Comparison of ENCODE assay signal across 7 cellular contexts in the genomic region with DNA sequence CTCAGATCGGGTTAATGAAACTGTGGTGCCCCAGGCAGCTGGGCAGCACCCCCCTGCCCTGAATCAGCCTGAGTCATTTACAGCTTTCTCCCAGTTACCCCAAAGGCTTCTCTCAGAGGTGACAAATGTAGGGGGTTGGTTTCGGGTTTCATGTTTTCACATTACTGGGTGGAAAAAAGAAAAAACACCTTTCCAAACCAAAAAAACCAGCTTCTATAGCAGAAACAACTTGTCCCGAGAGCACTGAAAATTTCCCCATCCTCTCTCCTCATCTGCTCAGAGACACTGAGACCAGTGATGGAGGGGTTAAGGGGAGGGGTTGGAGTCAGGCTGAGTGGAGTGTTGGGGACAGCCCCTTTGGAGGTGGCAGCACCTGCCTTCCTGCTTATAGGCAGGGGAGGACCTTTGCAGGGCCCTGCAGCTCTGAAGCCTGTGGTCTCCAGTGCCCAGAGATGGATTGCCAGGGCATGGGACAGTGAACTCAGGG. TPM values are rescaled to one million over a fixed set of nuclear protein-coding genes. Genes with fewer than 3 reads are reported as not detected.
DNase-seq lines count a peak whose midpoint lies in the region; ATAC-seq and TF ChIP-seq lines count a peak whose summit lies in the region.

No MANE protein-coding gene starts in this region.

- H3K27ac Mint-ChIP-seq in endodermal cell, result no peak overlapping the region

- peak; percentile 61 for DNase-seq in H7
- peak; percentile 97 for DNase-seq in NCI-H510A (lab: John Stamatoyannopoulos, UW)
- peak; percentile 77 for DNase-seq in endodermal cell
- no peak for DNase-seq in left colon
- no peak for DNase-seq in colonic mucosa

- TF ChIP-seq CTCF in endodermal cell (conservative IDR thresholded peaks at IDR 0.05) (no peak), colonic mucosa (IDR thresholded peaks at IDR 0.05) (no peak)

- H3K36me3 Mint-ChIP-seq in endodermal cell (ENCODE audit: low read depth), result peaks cover 18% of the 10 kb centered on the region

- no peak overlapping the region for H3K4me3 Mint-ChIP-seq in endodermal cell

- H3K4me3 ChIP-seq in H7 (ENCODE audit: insufficient read depth, low read depth, low read length) (no peak overlapping the region), endodermal cell (ENCODE audit: low read length) (no peak overlapping the region), urinary bladder (ENCODE audit: low read depth, low read length) (no peak overlapping the region), colonic mucosa (no peak overlapping the region)

- no peaks in the 10 kb centered on the region for H3K9me3 ChIP-seq in endodermal cell (ENCODE audit: control insufficient read depth, low read length)
- no peaks in the 10 kb centered on the region for H3K9me3 ChIP-seq in colonic mucosa

- 71% methylated on average over 2 of the region's 3 CpGs; no CpG with 5 or more reads in 1 of the 2 experiments for WGBS in endodermal cell (ENCODE audit: insufficient coverage in 1 of 2, insufficient read length in 1 of 2), 2 experiments
- WGBS in urinary bladder, result 59% methylated on average over 3 of the region's 3 CpGs

- H3K9ac ChIP-seq in endodermal cell (ENCODE audit: extremely low read depth, low read length, poor library complexity, severe bottlenecking) (no peak overlapping the region), colonic mucosa (ENCODE audit: low read depth in 2 of 2, low read length in 2 of 2) (no peak overlapping the region)

- H3K36me3 ChIP-seq in H7 (replicated peaks; ENCODE audit: control insufficient read depth, insufficient read depth, low read length) (peaks cover 22% of the 10 kb centered on the region), endodermal cell (ENCODE audit: control insufficient read depth, insufficient read depth, low read length) (peaks cover 22% of the 10 kb centered on the region), urinary bladder (ENCODE audit: insufficient read depth) (no peaks in the 10 kb centered on the region), colonic mucosa (peaks cover 3% of the 10 kb centered on the region)

- H3K4me1 ChIP-seq in endodermal cell (ENCODE audit: control insufficient read depth, insufficient read depth, low read length), result peaks cover 28% of the 10 kb centered on the region
- H3K4me1 ChIP-seq in urinary bladder (ENCODE audit: insufficient read depth), result no peaks in the 10 kb centered on the region
- H3K4me1 ChIP-seq in colonic mucosa, result peaks cover 3% of the 10 kb centered on the region

- no peaks in the 10 kb centered on the region for H3K27me3 Mint-ChIP-seq in endodermal cell (ENCODE audit: insufficient read depth)

- H3K27ac ChIP-seq in endodermal cell (ENCODE audit: low read depth, low read length) (no peak overlapping the region), urinary bladder (ENCODE audit: low read depth) (peak overlapping the region; percentile 49), colonic mucosa (no peak overlapping the region)

- no peaks in the 10 kb centered on the region for H3K9me3 Mint-ChIP-seq in endodermal cell

- peak; percentile 70 for ATAC-seq in GM18870 (IDR thresholded peaks at IDR 0.05; ENCODE audit: unreplicated experiment)
- no peak for ATAC-seq in left colon

- intact Hi-C loops in left colon (cut with DNase I, micrococcal nuclease) (no loop called here), colonic mucosa (cut with DNase I) (no loop called here)

- H3K27me3 ChIP-seq in H7 (ENCODE audit: control insufficient read depth, insufficient read depth, low read length) (no peaks in the 10 kb centered on the region; the same call in 1 of the 2 replicates), endodermal cell (ENCODE audit: control insufficient read depth, insufficient read depth, low read length, poor library complexity, severe bottlenecking) (no peaks in the 10 kb centered on the region), colonic mucosa (no peaks in the 10 kb centered on the region)

- H3K4me1 Mint-ChIP-seq in endodermal cell, result peaks cover 45% of the 10 kb centered on the region

RNA-seq across cellular contexts. Expression of a gene that starts 15.6 kb away (rescaled TPM):
- 70.5 and 87.7 TPM in 2 replicates for total RNA-seq in H7 (2014; rRNA removed; shearing (Covaris generic))
- total RNA-seq in endodermal cell, result 10 to 100 TPM; 40.9 to 46.3 TPM
- 50.0 TPM for polyA plus RNA-seq in endodermal cell (2013, experiment 1 of 2)
- polyA plus RNA-seq in endodermal cell (2013, experiment 2 of 2), result 54.7 TPM
- 45.4 TPM for total RNA-seq in urinary bladder
- 43.5 TPM for polyA plus RNA-seq in urinary bladder
- 10 to 100 TPM; 16.4 to 17.3 TPM for total RNA-seq in left colon
- total RNA-seq in colonic mucosa, result 10 to 100 TPM; 18.4 to 25.6 TPM

RNA-seq across cellular contexts. Expression of a gene that starts 18.4 kb away (rescaled TPM):
- 2.9 and 4.8 TPM in 2 replicates for total RNA-seq in H7 (2014; rRNA removed; shearing (Covaris generic))
- total RNA-seq in endodermal cell, result under 1 TPM; 0.20 to 0.46 TPM
- polyA plus RNA-seq in endodermal cell (2013, experiment 1 of 2), result 9.7 TPM
- polyA plus RNA-seq in endodermal cell (2013, experiment 2 of 2), result 8.6 TPM
- total RNA-seq in urinary bladder, result 0.32 TPM
- polyA plus RNA-seq in urinary bladder, result 0.60 TPM
- total RNA-seq in left colon, result not detected
- total RNA-seq in colonic mucosa, result not detected

RNA-seq across cellular contexts. Expression of a gene that starts 22.8 kb away (rescaled TPM):
- total RNA-seq in H7 (2014; rRNA removed; shearing (Covaris generic)), result 51.5 and 54.8 TPM in 2 replicates
- total RNA-seq in endodermal cell (10 to 100 TPM; 20.5 to 20.6 TPM), urinary bladder (9.4 TPM), left colon (1 to 10 TPM; 2.5 to 6.8 TPM), colonic mucosa (1 to 10 TPM; 2.7 to 7.8 TPM)
- polyA plus RNA-seq in endodermal cell (2013, experiment 1 of 2), result 22.3 TPM
- polyA plus RNA-seq in endodermal cell (2013, experiment 2 of 2), result 22.3 TPM
- polyA plus RNA-seq in urinary bladder, result 89.6 TPM

RNA-seq across cellular contexts. Expression of a gene that starts 38.3 kb away (rescaled TPM):
- total RNA-seq in H7 (2014; rRNA removed; shearing (Covaris generic)), result 181 and 196 TPM in 2 replicates
- total RNA-seq in endodermal cell (10 to 100 TPM; 89.3 to 97.0 TPM), urinary bladder (78.5 TPM), left colon (10 to 100 TPM; 27.5 to 34.8 TPM), colonic mucosa (10 to 100 TPM; 31.7 to 51.9 TPM)
- 86.4 TPM for polyA plus RNA-seq in endodermal cell (2013, experiment 1 of 2)
- polyA plus RNA-seq in endodermal cell (2013, experiment 2 of 2), result 84.4 TPM
- polyA plus RNA-seq in urinary bladder, result 37.5 TPM

Comparison
In these comparisons a context has a peak if more than half of its experiments do, and no peak if none do; other contexts are left out.
1. DNase-seq: peak in H7 (single experiment), NCI-H510A (single experiment) and endodermal cell (single experiment); none in left colon (0 of 2) and colonic mucosa (single experiment).